In the genomic region with DNA sequence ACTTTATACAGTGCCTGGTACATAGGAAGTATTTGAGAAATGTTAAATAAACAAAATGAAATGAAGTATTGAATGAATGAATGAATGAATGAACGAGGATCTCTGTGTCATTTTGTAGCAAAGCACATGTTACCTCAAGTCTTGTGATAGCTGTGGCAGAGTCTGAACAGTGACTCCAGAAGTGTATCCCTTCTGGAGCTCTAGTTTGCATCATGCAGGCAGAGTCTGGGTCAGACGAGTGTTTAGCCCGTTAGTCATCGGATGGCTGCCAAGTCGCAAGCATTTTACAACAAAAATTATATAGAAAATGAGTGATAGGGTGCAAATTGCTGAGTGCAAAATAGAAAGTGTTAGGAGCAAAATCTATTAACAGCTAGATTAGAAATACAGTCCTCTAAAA, we compare ENCODE assay signal across 13 cellular contexts.
DNase-seq lines count a peak whose midpoint lies in the region; ATAC-seq and TF ChIP-seq lines count a peak whose summit lies in the region.
"Had no signal": no experiment of that assay in that cellular context is flagged by ENCODE, and none has a peak within 500 bp of the region (broad histone marks: within the 10 kb centered on the region; RNA-seq: fewer than 3 reads in every experiment).

No MANE protein-coding gene starts in this region.

- CTCF ChIA-PET in AG04449 (lab: Yijun Ruan, JAX): interaction anchor here (0.9 to 1.3 kb wide), 2 partner anchors 9 to 23 kb away, joined by 3 to 4 read pairs; no protein-coding TSS in a partner anchor

- H3K27ac ChIP-seq in mesendoderm (ENCODE audit: low read depth, low read length): no peak overlapping the region
- H3K27ac ChIP-seq: KMS-11, uterus had no signal

- no peak overlapping the region for H2BK15ac ChIP-seq in mesendoderm (replicated peaks; ENCODE audit: low read depth)

- H3K4me2 ChIP-seq in mesendoderm (ENCODE audit: low read length): no peak overlapping the region
- H3K4me2 ChIP-seq: KMS-11 had no signal

- H3K4ac ChIP-seq in mesendoderm (ENCODE audit: low read depth, low read length): no peak overlapping the region

- POLR2A ChIA-PET in AG04449 (lab: Yijun Ruan, JAX): interaction anchor here (0.7 kb wide), 1 partner anchor 41 kb away, joined by 5 read pairs; no protein-coding TSS in a partner anchor

- no peak overlapping the region for H3K56ac ChIP-seq in mesendoderm (ENCODE audit: low read length)

- no peak overlapping the region for H4K5ac ChIP-seq in mesendoderm (ENCODE audit: low read length)

- no peak overlapping the region for H3K18ac ChIP-seq in mesendoderm (ENCODE audit: low read length)

- no peaks in the 10 kb centered on the region for H3K4me1 ChIP-seq in mesendoderm (ENCODE audit: control insufficient read depth, low read depth, low read length)
- H3K4me1 ChIP-seq: uterus had no signal

- DNase-seq in AG04449 (ENCODE audit: low read depth, low spot score) (peak; percentile 93), LHCN-M2 (ENCODE audit: low read depth) (peak; percentile 93), cardiac fibroblast (ENCODE audit: low read depth in 2 of 2) (peak; percentile 93 to 98), mesendoderm (peak; percentile 51), putamen (ENCODE audit: low spot score) (no peak), DMS 273 (lab: John Stamatoyannopoulos, UW; ENCODE audit: unreplicated experiment) (no peak)
- DNase-seq: activated CD8-positive, alpha-beta memory T cell treated with anti-CD3 and anti-CD28 coated beads, Interleukin-2, amount 10 ng/mL, durations not matched to agents 7 days and 5 days; NCI-H69; T-helper 1 cell had no signal

- no peak overlapping the region for H3K9ac ChIP-seq in mesendoderm (ENCODE audit: low read length)
- H3K9ac ChIP-seq: KMS-11 had no signal

- no peak overlapping the region for H2BK5ac ChIP-seq in mesendoderm (ENCODE audit: low read length)

- H3K36me3 ChIP-seq in mesendoderm (ENCODE audit: control insufficient read depth, insufficient read depth, low read length): no peaks in the 10 kb centered on the region
- H3K36me3 ChIP-seq: uterus had no signal

- TF ChIP-seq CTCF in AG04449 (IDR thresholded peaks at IDR 0.05; ENCODE audit: insufficient read depth, low read length, missing control alignments) (no peak), cardiac fibroblast (IDR thresholded peaks at IDR 0.05; ENCODE audit: low read depth, low read length) (no peak)

- H3K4me3 ChIP-seq in AG04449 (ENCODE audit: low read depth, low read length) (no peak overlapping the region), cardiac fibroblast (replicated peaks in 1 of 2; ENCODE audit: low read depth in 2 of 2, low read length in 2 of 2) (no peak overlapping the region), mesendoderm (ENCODE audit: low read length) (no peak overlapping the region)
- H3K4me3 ChIP-seq: uterus had no signal

- no peaks in the 10 kb centered on the region for H3K27me3 ChIP-seq in mesendoderm (ENCODE audit: insufficient read depth, low read length, poor library complexity)
- H3K27me3 ChIP-seq: uterus had no signal

- H3K79me1 ChIP-seq in mesendoderm (ENCODE audit: low read length): no peaks in the 10 kb centered on the region

- H4K8ac ChIP-seq in mesendoderm (ENCODE audit: low read depth, low read length): no peak overlapping the region

- WGBS in mesendoderm (ENCODE audit: extremely low coverage, insufficient coverage, low lambda C conversion rate): no CpG with 5 or more reads among the region's 5 CpGs

- H3K23ac ChIP-seq in mesendoderm (ENCODE audit: low read length): no peak overlapping the region

- H2BK120ac ChIP-seq in mesendoderm (ENCODE audit: low read depth, low read length): no peak overlapping the region

- no peak for ATAC-seq in GM21786 (IDR thresholded peaks at IDR 0.05; ENCODE audit: unreplicated experiment)
- no peak for ATAC-seq in HG02870 (IDR thresholded peaks at IDR 0.05; ENCODE audit: unreplicated experiment)
- ATAC-seq: activated CD8-positive, alpha-beta memory T cell treated with anti-CD3 and anti-CD28 coated beads, Interleukin-2, amount 10 ng/mL, durations not matched to agents 7 days and 5 days had no signal

- H2AK5ac ChIP-seq in mesendoderm (ENCODE audit: low read length): no peak overlapping the region

- H3K79me2 ChIP-seq in mesendoderm (ENCODE audit: control insufficient read depth, insufficient read depth, low read length): no peaks in the 10 kb centered on the region

Comparison
In these comparisons a context has a peak if more than half of its experiments do, and no peak if none do; other contexts are left out.
1. DNase-seq: peak in AG04449 (single experiment), LHCN-M2 (single experiment), cardiac fibroblast (2 of 2) and mesendoderm (single experiment); none in putamen (single experiment) and DMS 273 (single experiment).